In genomic region chr20:373171-373890, GRCh38 we compare ENCODE assay signal across 8 cellular contexts. TPM values are rescaled to one million over a fixed set of nuclear protein-coding genes. Genes with fewer than 3 reads are reported as not detected.
DNase-seq lines count a peak whose midpoint lies in the region; ATAC-seq and TF ChIP-seq lines count a peak whose summit lies in the region.

No MANE protein-coding gene starts in this region.

- no peaks in the 10 kb centered on the region for H3K27me3 ChIP-seq in BE2C
- no peaks in the 10 kb centered on the region for H3K27me3 ChIP-seq in adipocyte (replicated peaks; ENCODE audit: control insufficient read depth, insufficient read depth, low read length)

- no peak for TF ChIP-seq CTCF in BE2C (IDR thresholded peaks at IDR 0.05; ENCODE audit: low read depth, low read length)

- ATAC-seq in HG02970 (IDR thresholded peaks at IDR 0.05; ENCODE audit: low FRiP score, unreplicated experiment), result no peak

- no peak overlapping the region for H3K4me3 ChIP-seq in BE2C (ENCODE audit: low read depth, low read length)
- no peak overlapping the region for H3K4me3 ChIP-seq in adipocyte (ENCODE audit: low read length)

- no peak overlapping the region for H3K9ac ChIP-seq in adipocyte (ENCODE audit: low read length)

- intact Hi-C loops in posterior vena cava (cut with DNase I), result no loop called here

- H3K36me3 ChIP-seq in BE2C (no peaks in the 10 kb centered on the region), adipocyte (ENCODE audit: control insufficient read depth, insufficient read depth, low read length, severe bottlenecking) (no peaks in the 10 kb centered on the region)

- DNase-seq in BE2C (peak; percentile 32), HuH-7.5 (ENCODE audit: low spot score) (peak; percentile 53), adipocyte (ENCODE audit: low read depth) (peak; percentile 77), iPS-NIHi11 (ENCODE audit: low spot score) (peak; percentile 26), NCI-H446 treated with DMSO at 0.1 percent for 48 hours (lab: John Stamatoyannopoulos, UW) (no peak), NCI-H2227 (lab: John Stamatoyannopoulos, UW; ENCODE audit: unreplicated experiment) (no peak), posterior vena cava (ENCODE audit: low spot score) (no peak)

- H3K4me1 ChIP-seq in BE2C (no peaks in the 10 kb centered on the region), adipocyte (ENCODE audit: control insufficient read depth, insufficient read depth, low read length) (peaks cover 23% of the 10 kb centered on the region)

- H3K9me3 ChIP-seq in BE2C (no peaks in the 10 kb centered on the region), adipocyte (ENCODE audit: control insufficient read depth, low read length) (no peaks in the 10 kb centered on the region)

RNA-seq across cellular contexts. Expression of gene TRIB3, which starts 7.2 kb away (rescaled TPM):
- polyA plus RNA-seq in BE2C (2012; ENCODE audit: insufficient read depth, insufficient read length, low read depth), result 157 TPM
- 10 to 100 TPM in 1 of 2 donors, 1 to 10 TPM in 1; 7.8 to 12.6 TPM for total RNA-seq in posterior vena cava

RNA-seq across cellular contexts. Expression of gene NRSN2, which starts 26.4 kb away (rescaled TPM):
- 55.0 TPM for polyA plus RNA-seq in BE2C (2012; ENCODE audit: insufficient read depth, insufficient read length, low read depth)
- total RNA-seq in posterior vena cava, result 10 to 100 TPM; 44.2 to 51.0 TPM

RNA-seq across cellular contexts. Expression of gene RBCK1, which starts 34.8 kb away (rescaled TPM):
- polyA plus RNA-seq in BE2C (2012; ENCODE audit: insufficient read depth, insufficient read length, low read depth), result 91.3 TPM
- total RNA-seq in posterior vena cava, result 10 to 100 TPM; 46.7 to 54.4 TPM

RNA-seq across cellular contexts. Expression of gene SOX12, which starts 48.0 kb away (rescaled TPM):
- 27.4 TPM for polyA plus RNA-seq in BE2C (2012; ENCODE audit: insufficient read depth, insufficient read length, low read depth)
- total RNA-seq in posterior vena cava, result 1 to 10 TPM; 6.6 to 9.5 TPM

Comparison
In these comparisons a context has a peak if more than half of its experiments do, and no peak if none do; other contexts are left out.
1. DNase-seq: peak in BE2C (single experiment), HuH-7.5 (single experiment), adipocyte (single experiment) and iPS-NIHi11 (single experiment); none in NCI-H446 treated with DMSO at 0.1 percent for 48 hours (single experiment), NCI-H2227 (single experiment) and posterior vena cava (single experiment).